ENCODE assay signal across 8 cellular contexts in genomic region chrX:53081925-53082772, GRCh38. TPM values are rescaled to one million over a fixed set of nuclear protein-coding genes. Genes with fewer than 3 reads are reported as not detected.
DNase-seq lines count a peak whose midpoint lies in the region; ATAC-seq and TF ChIP-seq lines count a peak whose summit lies in the region.

TSS of gene TSPYL2 (plus strand) at chrX:53082367. CDS start at chrX:53082499, 132 bp downstream.

- H3K4me3 Mint-ChIP-seq in CD8-positive, alpha-beta T cell: peak within 1 kb of the TSS; percentile 88

- CTCF ChIA-PET in CD8-positive, alpha-beta T cell (lab: Charles Lee): interaction anchor here (1.3 to 1.5 kb wide), 2 partner anchors 9 to 10 kb away, joined by 3 to 4 read pairs; no protein-coding TSS in a partner anchor

- WGBS in ectodermal cell, 2 experiments: 0% methylated on average over 86 of the region's 86 CpGs
- 0 to 38% methylated on average over 23 to 86 of the region's 86 CpGs for WGBS in lung, 2 donors

- intact Hi-C loops in CD8-positive, alpha-beta T cell (cut with DNase I, micrococcal nuclease): loop anchor here in 1 of 2 experiments (1.0 to 5.0 kb wide), 4 partner anchors 7 to 1280 kb away; no protein-coding TSS in a partner anchor

- peak within 1 kb of the TSS; percentile 77 for H3K27ac ChIP-seq in CD8-positive, alpha-beta T cell (ENCODE audit: low read depth, low read length)
- H3K27ac ChIP-seq in ectodermal cell (ENCODE audit: insufficient read depth, low read depth, low read length, poor library complexity, severe bottlenecking) (peak within 1 kb of the TSS; percentile 79), lung (ENCODE audit: low read depth in 1 of 2, low read length in 1 of 2) (peak within 1 kb of the TSS; percentile 88 to 94)

- H3K36me3 Mint-ChIP-seq in CD8-positive, alpha-beta T cell: peaks cover 48% of the 10 kb centered on the region

- peaks cover 15% of the 10 kb centered on the region for H3K36me3 ChIP-seq in CD8-positive, alpha-beta T cell (ENCODE audit: insufficient read depth, low read length)
- H3K36me3 ChIP-seq in ectodermal cell (ENCODE audit: control insufficient read depth, insufficient read depth, low read length) (peaks cover 18% of the 10 kb centered on the region), lung (ENCODE audit: control insufficient read depth in 2 of 2, insufficient read depth in 2 of 2, low read length in 2 of 2) (peaks cover 3% of the 10 kb centered on the region in 2 donors)

- peak within 1 kb of the TSS; percentile 68 for H3K4me3 ChIP-seq in CD8-positive, alpha-beta T cell (ENCODE audit: low read depth, low read length)
- H3K4me3 ChIP-seq in ectodermal cell (ENCODE audit: insufficient read depth, low read depth, low read length): peak within 1 kb of the TSS; percentile 76
- H3K4me3 ChIP-seq in lung: peak within 1 kb of the TSS; percentile 62

- no peaks in the 10 kb centered on the region for H3K27me3 ChIP-seq in CD8-positive, alpha-beta T cell (ENCODE audit: insufficient read depth, low read length)
- no peaks in the 10 kb centered on the region for H3K27me3 ChIP-seq in ectodermal cell (ENCODE audit: control insufficient read depth, insufficient read depth, low read length, poor library complexity, severe bottlenecking)
- H3K27me3 ChIP-seq in lung (ENCODE audit: control insufficient read depth, insufficient read depth): no peaks in the 10 kb centered on the region

- H3K27me3 Mint-ChIP-seq in CD8-positive, alpha-beta T cell (ENCODE audit: low read depth): no peaks in the 10 kb centered on the region

- peak; percentile 85 to 96 (median 91) for DNase-seq in CD8-positive, alpha-beta T cell
- DNase-seq in HS-27A (ENCODE audit: low read depth) (peak; percentile 76), NK-92 (lab: John Stamatoyannopoulos, UW; ENCODE audit: unreplicated experiment) (peak; percentile 59), lung (ENCODE audit: low spot score) (peak; percentile 92)
- peak; percentile 83 to 88 for DNase-seq in activated CD8-positive, alpha-beta memory T cell treated with anti-CD3 and anti-CD28 coated beads for 1 hour (ENCODE audit: extremely low read depth in 1 of 2, low read depth in 1 of 2)
- DNase-seq in stimulated activated CD4-positive, alpha-beta T cell treated with anti-CD3 and anti-CD28 coated beads, TNF-alpha, amount 100 ng/mL, for 4 hours (ENCODE audit: low read depth in 3 of 3): peak; percentile 80 to 88 (median 84)

- POLR2A ChIA-PET in CD8-positive, alpha-beta T cell (lab: Charles Lee): interaction anchor here (0.5 to 5.1 kb wide), 7 partner anchors 10 to 991 kb away, joined by 3 to 42 read pairs (median 3); partner anchors contain the start of genes KANTR, RIBC1 and SMC1A

- no peaks in the 10 kb centered on the region for H3K9me3 ChIP-seq in CD8-positive, alpha-beta T cell (ENCODE audit: low read length)
- H3K9me3 ChIP-seq in ectodermal cell (ENCODE audit: control insufficient read depth, low read length) (no peaks in the 10 kb centered on the region), lung (ENCODE audit: control insufficient read depth in 2 of 2, insufficient read depth in 1 of 2, low read length in 1 of 2) (peaks cover 0 to 3% of the 10 kb centered on the region in 2 donors)

- peak; percentile 77 for ATAC-seq in CD8-positive, alpha-beta T cell
- ATAC-seq in GM19467 (IDR thresholded peaks at IDR 0.05; ENCODE audit: unreplicated experiment) (peak; percentile 86), lung (ENCODE audit: insufficient read depth, low FRiP score) (peak; percentile 86)

- H3K4me1 ChIP-seq in CD8-positive, alpha-beta T cell (ENCODE audit: insufficient read depth, low read length): peaks cover 27% of the 10 kb centered on the region
- peaks cover 15% of the 10 kb centered on the region for H3K4me1 ChIP-seq in ectodermal cell (ENCODE audit: control insufficient read depth, insufficient read depth, low read length)
- no peaks in the 10 kb centered on the region for H3K4me1 ChIP-seq in lung (ENCODE audit: control insufficient read depth in 2 of 2, insufficient read depth in 2 of 2, low read length in 2 of 2)

- no peak for TF ChIP-seq CTCF in CD8-positive, alpha-beta T cell (IDR thresholded peaks at IDR 0.05)
- TF ChIP-seq CTCF in lung (IDR thresholded peaks at IDR 0.05; ENCODE audit: control extremely low read depth, extremely low read depth): no peak

- peaks cover 49% of the 10 kb centered on the region for H3K4me1 Mint-ChIP-seq in CD8-positive, alpha-beta T cell (ENCODE audit: low read depth)

- H3K9me3 Mint-ChIP-seq in CD8-positive, alpha-beta T cell: no peaks in the 10 kb centered on the region

- H3K27ac Mint-ChIP-seq in CD8-positive, alpha-beta T cell: peak within 1 kb of the TSS; percentile 95

RNA-seq across cellular contexts. Expression of gene TSPYL2, which starts in this region (rescaled TPM):
- total RNA-seq in CD8-positive, alpha-beta T cell: 1,000 to 10,000 TPM in 1 of 2 experiments, 100 to 1,000 TPM in 1; 978 to 1,030 TPM
- polyA plus RNA-seq in ectodermal cell (2013, experiment 1 of 4): 55.9 TPM
- 55.5 TPM for polyA plus RNA-seq in ectodermal cell (2013, experiment 2 of 4)
- 45.1 TPM for polyA plus RNA-seq in ectodermal cell (2013, experiment 3 of 4)
- 49.4 TPM for polyA plus RNA-seq in ectodermal cell (2013, experiment 4 of 4)
- 10 to 100 TPM; 20.8 to 44.0 TPM for total RNA-seq in lung
- 10 to 100 TPM; 29.5 to 66.2 TPM for polyA plus RNA-seq in lung

Comparison
In these comparisons a context has a peak if more than half of its experiments do, and no peak if none do; other contexts are left out.
1. Peak in every context shown above with its lines: DNase-seq, ATAC-seq, H3K4me3 ChIP-seq and H3K27ac ChIP-seq.
2. RNA of gene TSPYL2 (total RNA-seq): 978 to 1,030 TPM in CD8-positive, alpha-beta T cell; 20.8 to 44.0 TPM in lung; every median in the first group is over 10 times any median in the second.